2 cellular contexts compared by ENCODE assay signal in the genomic region with DNA sequence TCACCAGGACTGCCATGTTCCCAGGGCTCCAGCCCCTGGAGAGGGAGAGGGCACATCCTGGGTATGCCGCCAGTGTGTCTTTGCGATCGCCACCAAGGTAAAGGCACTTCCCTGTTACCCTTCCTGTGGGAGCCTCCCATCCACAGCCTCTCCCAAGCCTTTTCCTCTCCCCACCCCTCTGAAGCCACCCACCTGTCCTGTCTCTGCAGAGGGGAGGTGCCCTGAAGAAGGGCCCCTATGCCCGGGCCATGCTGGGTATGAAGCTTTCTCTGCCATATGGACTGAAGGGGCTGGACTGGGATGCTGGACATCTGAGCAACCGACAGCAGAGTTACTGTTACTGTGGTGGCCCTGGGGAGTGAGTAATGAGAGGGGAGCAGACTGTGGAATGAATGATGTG.
TF ChIP-seq lines count a peak whose summit lies in the region.

No MANE protein-coding gene starts in this region.

TF ChIP-seq in GM23338, 12 proteins besides CTCF, POLR2A, EP300 and RAD21:
- TF ChIP-seq NANOG (IDR thresholded peaks at IDR 0.05; ENCODE audit: borderline replicate concordance), result no peak
- peak; percentile 38; the same call in 1 of the 2 replicates for TF ChIP-seq POLR2AphosphoS5 (IDR thresholded peaks at IDR 0.05; ENCODE audit: low read depth)

TF ChIP-seq in GM12878, 131 proteins besides CTCF, POLR2A, EP300 and RAD21:
- TF ChIP-seq, protein P1, sequence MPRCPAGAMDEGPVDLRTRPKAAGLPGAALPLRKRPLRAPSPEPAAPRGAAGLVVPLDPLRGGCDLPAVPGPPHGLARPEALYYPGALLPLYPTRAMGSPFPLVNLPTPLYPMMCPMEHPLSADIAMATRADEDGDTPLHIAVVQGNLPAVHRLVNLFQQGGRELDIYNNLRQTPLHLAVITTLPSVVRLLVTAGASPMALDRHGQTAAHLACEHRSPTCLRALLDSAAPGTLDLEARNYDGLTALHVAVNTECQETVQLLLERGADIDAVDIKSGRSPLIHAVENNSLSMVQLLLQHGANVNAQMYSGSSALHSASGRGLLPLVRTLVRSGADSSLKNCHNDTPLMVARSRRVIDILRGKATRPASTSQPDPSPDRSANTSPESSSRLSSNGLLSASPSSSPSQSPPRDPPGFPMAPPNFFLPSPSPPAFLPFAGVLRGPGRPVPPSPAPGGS (IDR thresholded peaks at IDR 0.05; ENCODE audit: borderline replicate concordance, insufficient read depth, low read depth, low read length, poor library complexity, severe bottlenecking), result no peak
- TF ChIP-seq BRCA1 (IDR thresholded peaks at IDR 0.05; ENCODE audit: low read depth, low read length) (no peak), POLR2AphosphoS2 (IDR thresholded peaks at IDR 0.05; ENCODE audit: low read depth, low read length) (peak; percentile 22; the same call in 1 of the 2 replicates)
TF ChIP-seq in GM12878: peak in this region for 1.
